Comparison of ENCODE assay signal across 9 cellular contexts in genomic region chr2:113117594-113118262, GRCh38. TPM values are rescaled to one million over a fixed set of nuclear protein-coding genes. Genes with fewer than 3 reads are reported as not detected.
DNase-seq lines count a peak whose midpoint lies in the region; ATAC-seq and TF ChIP-seq lines count a peak whose summit lies in the region.
"Had no signal": no experiment of that assay in that cellular context is flagged by ENCODE, and none has a peak within 500 bp of the region (broad histone marks: within the 10 kb centered on the region; RNA-seq: fewer than 3 reads in every experiment).

No MANE protein-coding gene starts in this region.

- TF ChIP-seq CTCF in AG09309 (IDR thresholded peaks at IDR 0.05; ENCODE audit: control insufficient read depth, insufficient read depth, low read depth, low read length, missing control alignments) (no peak), coronary artery (IDR thresholded peaks at IDR 0.05) (no peak), tibial nerve (IDR thresholded peaks at IDR 0.05) (no peak)

- no peak overlapping the region for H3K27ac ChIP-seq in coronary artery
- H3K27ac ChIP-seq in tibial nerve, result no peak overlapping the region

- H3K36me3 ChIP-seq in tibial nerve, result no peaks in the 10 kb centered on the region

- no peak for TF ChIP-seq EP300 in tibial nerve (IDR thresholded peaks at IDR 0.05)

- no peaks in the 10 kb centered on the region for H3K9me3 ChIP-seq in tibial nerve

- WGBS in tibial nerve, 2 donors, result 73 to 79% methylated on average over 9 of the region's 9 CpGs

- no peak overlapping the region for H3K4me3 ChIP-seq in AG09309 (ENCODE audit: control insufficient read depth, low read depth, low read length)
- no peak overlapping the region for H3K4me3 ChIP-seq in coronary artery
- H3K4me3 ChIP-seq in tibial nerve, result no peak overlapping the region

- ATAC-seq in HG03469 (IDR thresholded peaks at IDR 0.05; ENCODE audit: unreplicated experiment), result no peak
- no peak for ATAC-seq in HG03175 (IDR thresholded peaks at IDR 0.05; ENCODE audit: unreplicated experiment)

- DNase-seq in AG09309 (ENCODE audit: low read depth) (peak; percentile 93), LoVo (ENCODE audit: low spot score) (peak; percentile 41), coronary artery (ENCODE audit: low spot score) (peak; percentile 47), non-pigmented ciliary epithelial cell (ENCODE audit: low read depth) (peak; percentile 58), activated gamma-delta T cell (lab: John Stamatoyannopoulos, UW) (no peak), tibial nerve (ENCODE audit: low spot score in 2 of 2) (no peak)
- DNase-seq: NCI-H510A treated with DMSO at 0.1 percent for 48 hours had no signal

- no peaks in the 10 kb centered on the region for H3K27me3 ChIP-seq in tibial nerve

- no peak for TF ChIP-seq POLR2A in tibial nerve (IDR thresholded peaks at IDR 0.05)

- peaks cover 0 to 11% (median 0%) of the 10 kb centered on the region in 4 donors for H3K4me1 ChIP-seq in tibial nerve

RNA-seq across cellular contexts. Expression of gene IL1RN, which starts 9.7 kb away (rescaled TPM):
- total RNA-seq in tibial nerve, result under 1 TPM in 1 of 4 donors, not detected in 3; 0.59 TPM

RNA-seq across cellular contexts. Expression of gene IL1F10, which starts 50.0 kb away (rescaled TPM):
- not detected for total RNA-seq in tibial nerve

RNA-seq across cellular contexts. Expression of gene PSD4, which starts 56.0 kb away (rescaled TPM):
- 10 to 100 TPM in 3 of 4 donors, 1 to 10 TPM in 1; 8.7 to 20.7 (median 11.3) TPM for total RNA-seq in tibial nerve

RNA-seq across cellular contexts. Expression of gene IL36RN, which starts 58.7 kb away (rescaled TPM):
- total RNA-seq in tibial nerve, result not detected

Comparison
In these comparisons a context has a peak if more than half of its experiments do, and no peak if none do; other contexts are left out.
1. DNase-seq: peak in AG09309 (single experiment), LoVo (single experiment), coronary artery (single experiment) and non-pigmented ciliary epithelial cell (single experiment); none in activated gamma-delta T cell (single experiment) and tibial nerve (0 of 2).